Comparison of ENCODE assay signal across 1 cellular context in the genomic region with DNA sequence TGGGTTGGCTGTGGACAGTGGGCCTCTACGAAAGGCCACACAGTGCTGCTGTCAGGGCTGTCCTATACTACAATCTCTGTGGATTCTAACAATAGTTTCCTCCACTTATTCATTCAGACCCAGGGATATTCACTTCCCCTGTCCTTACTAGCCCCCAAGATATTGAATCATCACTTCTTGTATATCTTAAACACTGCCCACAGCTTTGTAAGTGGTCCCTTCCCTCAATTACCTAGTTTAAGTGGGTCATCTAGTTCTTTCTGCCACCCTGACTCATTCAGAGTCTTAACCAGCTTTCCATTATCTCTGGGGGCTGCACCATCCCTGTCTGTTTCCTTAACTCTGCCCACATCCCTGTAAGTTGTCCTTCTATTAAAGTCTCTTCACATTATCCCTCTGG.
TF ChIP-seq lines count a peak whose summit lies in the region.

No MANE protein-coding gene starts in this region.

TF ChIP-seq in IMR-90, 13 proteins besides CTCF, POLR2A, EP300 and RAD21:
- TF ChIP-seq, protein P1, sequence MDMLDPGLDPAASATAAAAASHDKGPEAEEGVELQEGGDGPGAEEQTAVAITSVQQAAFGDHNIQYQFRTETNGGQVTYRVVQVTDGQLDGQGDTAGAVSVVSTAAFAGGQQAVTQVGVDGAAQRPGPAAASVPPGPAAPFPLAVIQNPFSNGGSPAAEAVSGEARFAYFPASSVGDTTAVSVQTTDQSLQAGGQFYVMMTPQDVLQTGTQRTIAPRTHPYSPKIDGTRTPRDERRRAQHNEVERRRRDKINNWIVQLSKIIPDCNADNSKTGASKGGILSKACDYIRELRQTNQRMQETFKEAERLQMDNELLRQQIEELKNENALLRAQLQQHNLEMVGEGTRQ (IDR thresholded peaks at IDR 0.05; ENCODE audit: low read depth, low read length) = no peak
- no peak for TF ChIP-seq MXI1 (IDR thresholded peaks at IDR 0.05; ENCODE audit: borderline replicate concordance, low read depth, low read length)
- no peak for TF ChIP-seq NFE2L2 (IDR thresholded peaks at IDR 0.05; ENCODE audit: low read depth, low read length)
- TF ChIP-seq FOS (IDR thresholded peaks at IDR 0.05; ENCODE audit: low read depth, low read length) = no peak
- no peak for TF ChIP-seq RFX5 (IDR thresholded peaks at IDR 0.05; ENCODE audit: low read depth, low read length)
- no peak for TF ChIP-seq CHD1 (IDR thresholded peaks at IDR 0.05; ENCODE audit: low read depth, low read length)
- TF ChIP-seq MAZ (IDR thresholded peaks at IDR 0.05; ENCODE audit: borderline replicate concordance, low read depth, low read length) = no peak
- TF ChIP-seq BHLHE40 (IDR thresholded peaks at IDR 0.05; ENCODE audit: low read depth, low read length) = no peak
- no peak for TF ChIP-seq MAFK (IDR thresholded peaks at IDR 0.05; ENCODE audit: low read depth, low read length)
- no peak for TF ChIP-seq SMC3 (IDR thresholded peaks at IDR 0.05; ENCODE audit: low read depth, low read length)
- TF ChIP-seq ELK1 (IDR thresholded peaks at IDR 0.05; ENCODE audit: borderline replicate concordance, low read depth, low read length) = no peak
- no peak for TF ChIP-seq CEBPB (IDR thresholded peaks at IDR 0.05; ENCODE audit: low read depth, low read length)
- TF ChIP-seq RCOR1 (IDR thresholded peaks at IDR 0.05; ENCODE audit: insufficient replicate concordance, low read length) = no peak
